In the genomic region with DNA sequence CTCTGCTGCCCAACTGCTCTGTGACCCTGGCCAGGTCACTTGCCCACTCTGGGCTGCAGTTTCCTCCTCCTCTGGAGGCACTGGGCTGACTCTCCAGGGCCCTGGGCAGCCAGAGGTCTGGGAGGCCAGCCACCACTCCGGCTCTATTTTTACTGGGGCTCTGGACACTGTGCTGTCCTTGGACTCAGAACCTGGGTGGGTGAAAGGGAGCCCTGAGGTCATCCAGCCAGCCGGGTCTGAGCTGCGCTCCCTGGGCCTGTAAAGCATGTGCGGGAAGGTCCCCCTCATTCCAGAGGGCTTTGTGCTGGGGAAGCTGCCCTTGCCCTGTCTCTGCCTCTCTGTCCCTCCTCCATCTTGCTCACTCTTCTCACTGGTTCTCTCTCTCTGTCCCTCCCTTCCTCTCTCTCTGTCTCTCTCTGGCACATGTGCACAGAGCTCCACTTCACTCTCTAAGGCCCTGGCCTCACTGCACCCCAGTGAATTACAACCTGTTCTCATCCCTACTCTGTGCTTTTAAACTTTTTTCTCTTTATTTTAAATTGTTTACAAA, we compare ENCODE assay signal across 19 cellular contexts. TPM values are rescaled to one million over a fixed set of nuclear protein-coding genes. Genes with fewer than 3 reads are reported as not detected.
DNase-seq lines count a peak whose midpoint lies in the region; ATAC-seq and TF ChIP-seq lines count a peak whose summit lies in the region.
"Had no signal": no experiment of that assay in that cellular context is flagged by ENCODE, and none has a peak within 500 bp of the region (broad histone marks: within the 10 kb centered on the region; RNA-seq: fewer than 3 reads in every experiment).

No MANE protein-coding gene starts in this region.

- peaks cover 51% of the 10 kb centered on the region for H3F3A ChIP-seq in PC-9 (ENCODE audit: insufficient read depth, low read depth)

- H3K23ac ChIP-seq in neuronal stem cell (ENCODE audit: low read depth, low read length, poor library complexity), result no peak overlapping the region

- intact Hi-C loops in PC-9 (cut with micrococcal nuclease; ENCODE audit: unreplicated experiment) (no loop called here), heart left ventricle (cut with DNase I) (no loop called here), uterus (cut with DNase I; ENCODE audit: low total_unique reads) (no loop called here), CD14-positive monocyte (cut with micrococcal nuclease) (no loop called here)

- H3K9me2 ChIP-seq in PC-9 (ENCODE audit: insufficient read depth), result no peaks in the 10 kb centered on the region

- H3K4me3 ChIP-seq in PC-9 (no peak overlapping the region), heart left ventricle (no peak overlapping the region), neuronal stem cell (ENCODE audit: low read length in 2 of 2) (no peak overlapping the region), uterus (no peak overlapping the region)
- H3K4me3 ChIP-seq: BLaER1 treated with 17β-estradiol and CSF1 and Interleukin-3, amounts not matched to agents 10 nM and 100 nM had no signal

- peak overlapping the region; percentile 9 for H2BK5ac ChIP-seq in neuronal stem cell (ENCODE audit: low read length)

- peaks cover 9% of the 10 kb centered on the region for H3K79me2 ChIP-seq in PC-9 (ENCODE audit: low read depth)

- H3K27me3 Mint-ChIP-seq in CD14-positive monocyte (ENCODE audit: low read depth in 3 of 3), result peaks cover 5 to 10% (median 8%) of the 10 kb centered on the region in 3 donors

- TF ChIP-seq CTCF in PC-9 (conservative IDR thresholded peaks at IDR 0.05) (no peak), heart left ventricle (IDR thresholded peaks at IDR 0.05) (no peak), uterus (IDR thresholded peaks at IDR 0.05) (no peak), CD14-positive monocyte (IDR thresholded peaks at IDR 0.05) (no peak)

- no TSS peak for BruUV-seq in PC-9 (replicated peaks; lab: Mats Ljungman, UMichigan)

- H4K91ac ChIP-seq in neuronal stem cell (ENCODE audit: low read depth, low read length, poor library complexity), result no peak overlapping the region

- H3K27ac ChIP-seq in PC-9, result peak overlapping the region; percentile 98
- peak overlapping the region; percentile 46 to 93 (median 85) for H3K27ac ChIP-seq in heart left ventricle
- no peak overlapping the region for H3K27ac ChIP-seq in neuronal stem cell (replicated peaks; ENCODE audit: low read length)
- H3K27ac ChIP-seq in uterus, result peak overlapping the region; percentile 75 to 79

- H3K9me3 Mint-ChIP-seq in CD14-positive monocyte, result no peaks in the 10 kb centered on the region
- H3K9me3 Mint-ChIP-seq: immature natural killer cell had no signal

- CTCF ChIA-PET in PC-9 (lab: Charles Lee), result interaction anchor here (0.6 kb wide), 1 partner anchor 1633 kb away, joined by 3 read pairs; no protein-coding TSS in a partner anchor

- H3K4me2 ChIP-seq in PC-9 (peak overlapping the region; percentile 34), neuronal stem cell (ENCODE audit: insufficient read depth, low read length, poor library complexity, severe bottlenecking) (no peak overlapping the region)
- H3K4me2 ChIP-seq: BLaER1 treated with 17β-estradiol and CSF1 and Interleukin-3, amounts not matched to agents 10 nM and 100 nM had no signal

- H3K4me3 Mint-ChIP-seq in CD14-positive monocyte, result no peak overlapping the region
- H3K4me3 Mint-ChIP-seq: immature natural killer cell had no signal

- no peak overlapping the region for H2BK12ac ChIP-seq in neuronal stem cell (ENCODE audit: low read length)

- POLR2A ChIA-PET in PC-9 (lab: Charles Lee; ENCODE audit: unreplicated experiment), result no interaction called here

- H3K27me3 ChIP-seq in PC-9 (ENCODE audit: insufficient read depth, low read depth) (no peaks in the 10 kb centered on the region), heart left ventricle (no peaks in the 10 kb centered on the region), neuronal stem cell (ENCODE audit: control insufficient read depth in 3 of 3, insufficient read depth in 3 of 3, low read depth in 1 of 3, low read length in 3 of 3) (peaks cover 0 to 9% (median 0%) of the 10 kb centered on the region in 3 experiments), uterus (no peaks in the 10 kb centered on the region)
- H3K27me3 ChIP-seq: BLaER1 treated with 17β-estradiol and CSF1 and Interleukin-3, amounts not matched to agents 10 nM and 100 nM had no signal

- H3K14ac ChIP-seq in neuronal stem cell (ENCODE audit: low read length), result peak overlapping the region; percentile 56

- no peaks in the 10 kb centered on the region; the same call in 1 of the 2 replicates for H3K9me3 ChIP-seq in PC-9 (ENCODE audit: insufficient read depth, low read depth)
- H3K9me3 ChIP-seq in heart left ventricle, result no peaks in the 10 kb centered on the region
- H3K9me3 ChIP-seq in neuronal stem cell (replicated peaks in 1 of 2; ENCODE audit: control insufficient read depth in 2 of 2, insufficient read depth in 1 of 2, low read depth in 1 of 2, low read length in 2 of 2), result peaks cover 0 to 3% of the 10 kb centered on the region in 2 donors
- H3K9me3 ChIP-seq in uterus, result no peaks in the 10 kb centered on the region
- H3K9me3 ChIP-seq: BLaER1 treated with 17β-estradiol and CSF1 and Interleukin-3, amounts not matched to agents 10 nM and 100 nM had no signal

- peak overlapping the region; percentile 84 for H3K18ac ChIP-seq in neuronal stem cell (ENCODE audit: low read length)

- ATAC-seq in heart left ventricle, result peak; percentile 41 to 56 (median 48)

- H3K79me1 ChIP-seq in neuronal stem cell (ENCODE audit: low read depth, low read length), result no peaks in the 10 kb centered on the region

- 29 to 50% (median 41%) methylated on average over 3 to 4 of the region's 4 CpGs for WGBS in heart left ventricle, 4 donors
- no CpG with 5 or more reads among the region's 4 CpGs for WGBS in neuronal stem cell (ENCODE audit: extremely low coverage in 2 of 2, insufficient read length in 2 of 2, insufficient replicate concordance in 1 of 2), 2 donors

- H4K8ac ChIP-seq in neuronal stem cell (ENCODE audit: low read depth, low read length), result no peak overlapping the region

- no peak overlapping the region for H3K27ac Mint-ChIP-seq in CD14-positive monocyte
- H3K27ac Mint-ChIP-seq: immature natural killer cell had no signal

- H3K36me3 Mint-ChIP-seq in CD14-positive monocyte, result no peaks in the 10 kb centered on the region
- H3K36me3 Mint-ChIP-seq: immature natural killer cell had no signal

- peak in 1 of 2 donors; percentile 17 for TF ChIP-seq POLR2A in heart left ventricle (IDR thresholded peaks at IDR 0.05)
- TF ChIP-seq POLR2A in uterus (IDR thresholded peaks at IDR 0.05), result no peak

- no peak overlapping the region for H3K4ac ChIP-seq in neuronal stem cell (ENCODE audit: low read length)

- in situ Hi-C loops in KBM-7 (cut with MboI; ENCODE audit: low pct_unique_long_range_greater_than_20kb, low sequenced_read_pairs), result no loop called here

- H3K4me1 Mint-ChIP-seq in CD14-positive monocyte, result peaks cover 27% of the 10 kb centered on the region
- H3K4me1 Mint-ChIP-seq: immature natural killer cell had no signal

- H2AK5ac ChIP-seq in neuronal stem cell (ENCODE audit: low read depth, low read length), result peak overlapping the region; percentile 51

- H4K20me1 ChIP-seq in PC-9 (ENCODE audit: insufficient read depth), result no peaks in the 10 kb centered on the region
- H4K20me1 ChIP-seq: BLaER1 treated with 17β-estradiol and CSF1 and Interleukin-3, amounts not matched to agents 10 nM and 100 nM had no signal

- H3K4me1 ChIP-seq in PC-9 (replicated peaks; ENCODE audit: insufficient read depth) (peaks cover 59% of the 10 kb centered on the region), heart left ventricle (peaks cover 0 to 90% (median 37%) of the 10 kb centered on the region in 12 donors), neuronal stem cell (ENCODE audit: control insufficient read depth in 2 of 2, insufficient read depth in 1 of 2, low read depth in 1 of 2, low read length in 2 of 2) (peaks cover 0 to 7% of the 10 kb centered on the region in 2 donors), uterus (peaks cover 0 to 8% of the 10 kb centered on the region in 2 donors)

- H2BK120ac ChIP-seq in neuronal stem cell (ENCODE audit: low read depth, low read length), result peak overlapping the region; percentile 25

- no peak overlapping the region for H3K9ac ChIP-seq in neuronal stem cell (ENCODE audit: low read depth, low read length, poor library complexity)
- H3K9ac ChIP-seq: BLaER1 treated with 17β-estradiol and CSF1 and Interleukin-3, amounts not matched to agents 10 nM and 100 nM had no signal

- H3K36me3 ChIP-seq in PC-9 (ENCODE audit: low read depth) (no peaks in the 10 kb centered on the region), heart left ventricle (no peaks in the 10 kb centered on the region), neuronal stem cell (replicated peaks in 1 of 2; ENCODE audit: control insufficient read depth in 2 of 2, insufficient read depth in 2 of 2, low read length in 2 of 2) (no peaks in the 10 kb centered on the region), uterus (no peaks in the 10 kb centered on the region)
- H3K36me3 ChIP-seq: BLaER1 treated with 17β-estradiol and CSF1 and Interleukin-3, amounts not matched to agents 10 nM and 100 nM had no signal

- no peak for DNase-seq in PC-9
- DNase-seq in heart left ventricle, result peak in 3 of 5 donors; percentile 66 to 76 (median 73)
- DNase-seq in neuronal stem cell (ENCODE audit: low spot score), result no peak
- peak in 1 of 2 donors; percentile 27 for DNase-seq in uterus
- DNase-seq in activated gamma-delta T cell (lab: John Stamatoyannopoulos, UW), result no peak
- DNase-seq in CD14-positive monocyte (ENCODE audit: low spot score), result no peak
- no peak for DNase-seq in KBM-7
- DNase-seq: activated CD4-positive, alpha-beta T cell treated with anti-CD3 and anti-CD28 coated beads, Interleukin-2, amount 50 U/mL, for 4 hours; activated T-cell treated with anti-CD3 and anti-CD28 coated beads, Interleukin-2, amount 50 U/mL, for 48 hours; DMS79; immature natural killer cell; Karpas-422; NCI-H1694; NCI-H510A treated with DMSO at 0.1 percent for 48 hours; OCI-M1; stimulated activated CD4-positive, alpha-beta T cell treated with anti-CD3 and anti-CD28 coated beads, Interleukin-15, amount 100 ng/mL, for 24 hours had no signal

- H2AFZ ChIP-seq in PC-9 (no peak overlapping the region), neuronal stem cell (ENCODE audit: low read length) (peak overlapping the region; percentile 83)

- peak overlapping the region; percentile 26 for H2BK15ac ChIP-seq in neuronal stem cell (ENCODE audit: low read length)

RNA-seq across cellular contexts. Expression of gene MB, which starts 24.6 kb away (rescaled TPM):
- 5.0 and 5.8 TPM in 2 replicates for total RNA-seq in PC-9 (2021)
- total RNA-seq in heart left ventricle, result over 10,000 TPM in 7 of 9 donors, 1,000 to 10,000 TPM in 2; 6,950 to 16,840 (median 13,341) TPM
- over 10,000 TPM in 1 of 2 donors, 1,000 to 10,000 TPM in 1; 6,181 to 16,360 TPM for polyA plus RNA-seq in heart left ventricle
- polyA plus RNA-seq in neuronal stem cell (2013, experiment 1 of 2), result 0.26 TPM
- polyA plus RNA-seq in neuronal stem cell (2013, experiment 2 of 2), result 0.19 TPM
- 1 to 10 TPM in 2 of 4 donors, not detected in 2; 1.8 to 2.5 TPM for total RNA-seq in uterus
- polyA plus RNA-seq in CD14-positive monocyte, result not detected
- total RNA-seq: chondrocyte, frontal cortex had no signal

RNA-seq across cellular contexts. Expression of gene RASD2, which starts 51.9 kb away (rescaled TPM):
- total RNA-seq in PC-9 (2021) (0.70 and 0.95 TPM in 2 replicates), heart left ventricle (10 to 100 TPM in 1 of 9 donors, 1 to 10 TPM in 8; 1.4 to 10.5 (median 5.3) TPM), uterus (10 to 100 TPM in 1 of 4 donors, 1 to 10 TPM in 1, not detected in 2; 4.9 to 10.7 TPM)
- polyA plus RNA-seq in heart left ventricle (1 to 10 TPM; 3.7 to 4.8 TPM), CD14-positive monocyte (not detected)
- polyA plus RNA-seq in neuronal stem cell (2013, experiment 1 of 2), result 0.29 TPM
- polyA plus RNA-seq in neuronal stem cell (2013, experiment 2 of 2), result 0.28 TPM
- polyA plus RNA-seq: immature natural killer cell had no signal

RNA-seq across cellular contexts. Expression of gene APOL6, which starts 55.8 kb away (rescaled TPM):
- total RNA-seq in PC-9 (2021) (16.7 and 18.6 TPM in 2 replicates), heart left ventricle (10 to 100 TPM in 3 of 9 donors, 1 to 10 TPM in 6; 3.3 to 55.8 (median 7.3) TPM), uterus (10 to 100 TPM in 2 of 4 donors, 1 to 10 TPM in 2; 5.3 to 19.8 (median 13.0) TPM)
- polyA plus RNA-seq in heart left ventricle (1 to 10 TPM; 2.3 to 2.4 TPM), CD14-positive monocyte (10 to 100 TPM in 1 of 2 donors, 1 to 10 TPM in 1; 7.6 to 13.6 TPM)
- polyA plus RNA-seq in neuronal stem cell (2013, experiment 1 of 2), result 0.01 TPM
- 0.01 TPM for polyA plus RNA-seq in neuronal stem cell (2013, experiment 2 of 2)

Comparison
In these comparisons a context has a peak if more than half of its experiments do, and no peak if none do; other contexts are left out.
1. DNase-seq: peak in heart left ventricle (3 of 5); none in PC-9 (0 of 2), neuronal stem cell (single experiment), activated gamma-delta T cell (single experiment), CD14-positive monocyte (single experiment) and KBM-7 (single experiment).
2. RNA of gene MB, which starts 24.6 kb away (total RNA-seq): 6,950 to 16,840 TPM in heart left ventricle; 5.0 to 5.8 TPM in PC-9 and 1.8 to 2.5 TPM in uterus; every median in the first group is over 1,000 times any median in the second.